In genomic region chr9:126228779-126229444, GRCh38 we compare ENCODE assay signal across 8 cellular contexts.
DNase-seq lines count a peak whose midpoint lies in the region; TF ChIP-seq lines count a peak whose summit lies in the region.

No MANE protein-coding gene starts in this region.

- no peaks in the 10 kb centered on the region for H3K27me3 ChIP-seq in ascending aorta
- H3K27me3 ChIP-seq in hepatocyte = peaks cover 9% of the 10 kb centered on the region

- H4K20me1 ChIP-seq in hepatocyte (ENCODE audit: insufficient read depth, poor library complexity, severe bottlenecking) = no peaks in the 10 kb centered on the region

- H3K27ac ChIP-seq in C4-2B (no peak overlapping the region), ascending aorta (no peak overlapping the region), hepatocyte (no peak overlapping the region)

- H2AFZ ChIP-seq in hepatocyte = no peak overlapping the region

- H3K9me2 ChIP-seq in hepatocyte (replicated peaks; ENCODE audit: insufficient read depth) = no peaks in the 10 kb centered on the region

- H3K4me3 ChIP-seq in ascending aorta = no peak overlapping the region
- H3K4me3 ChIP-seq in hepatocyte = no peak overlapping the region
- no peak overlapping the region for H3K4me3 ChIP-seq in skeletal muscle cell (ENCODE audit: low read depth, low read length)

- H3K79me2 ChIP-seq in hepatocyte = no peaks in the 10 kb centered on the region

- H3K4me1 ChIP-seq in ascending aorta (no peaks in the 10 kb centered on the region), hepatocyte (ENCODE audit: insufficient read depth) (no peaks in the 10 kb centered on the region)

- 46% methylated on average over 19 of the region's 19 CpGs for WGBS in hepatocyte (ENCODE audit: low lambda C conversion rate, missing lambda C conversion rate)

- no peaks in the 10 kb centered on the region for H3K9me3 ChIP-seq in ascending aorta
- H3K9me3 ChIP-seq in hepatocyte (ENCODE audit: low read depth) = no peaks in the 10 kb centered on the region

- DNase-seq in GM20000 (ENCODE audit: low spot score) (peak; percentile 88), NCI-H1048 (lab: John Stamatoyannopoulos, UW) (peak; percentile 28), T-helper 1 cell (peak in 4 of 5 donors; percentile 31 to 48 (median 44)), ascending aorta (ENCODE audit: low spot score in 2 of 2) (peak in 1 of 2 donors; percentile 75), hepatocyte (ENCODE audit: low spot score) (peak; percentile 85), skeletal muscle cell (ENCODE audit: low read depth) (peak; percentile 10), OCI-M2 (lab: John Stamatoyannopoulos, UW; ENCODE audit: unreplicated experiment) (no peak)

- no peak overlapping the region for H3K4me2 ChIP-seq in hepatocyte

- H3K36me3 ChIP-seq in ascending aorta (no peaks in the 10 kb centered on the region), hepatocyte (replicated peaks; ENCODE audit: insufficient read depth, low read depth) (no peaks in the 10 kb centered on the region)

- peak; percentile 95 for TF ChIP-seq CTCF in C4-2B (conservative IDR thresholded peaks at IDR 0.05)
- peak; percentile 90 for TF ChIP-seq CTCF in GM20000 (IDR thresholded peaks at IDR 0.05; ENCODE audit: extremely low read depth, missing control alignments)
- TF ChIP-seq CTCF in ascending aorta (IDR thresholded peaks at IDR 0.05) = peak; percentile 61 to 81 (median 72)
- TF ChIP-seq CTCF in hepatocyte (IDR thresholded peaks at IDR 0.05; ENCODE audit: poor library complexity) = peak; percentile 96

- intact Hi-C loops in ascending aorta (cut with DNase I) = loop anchor here (2.0 kb wide), 1 partner anchor 820 kb away; no protein-coding TSS in a partner anchor
